31 cellular contexts compared by ENCODE assay signal in the genomic region with DNA sequence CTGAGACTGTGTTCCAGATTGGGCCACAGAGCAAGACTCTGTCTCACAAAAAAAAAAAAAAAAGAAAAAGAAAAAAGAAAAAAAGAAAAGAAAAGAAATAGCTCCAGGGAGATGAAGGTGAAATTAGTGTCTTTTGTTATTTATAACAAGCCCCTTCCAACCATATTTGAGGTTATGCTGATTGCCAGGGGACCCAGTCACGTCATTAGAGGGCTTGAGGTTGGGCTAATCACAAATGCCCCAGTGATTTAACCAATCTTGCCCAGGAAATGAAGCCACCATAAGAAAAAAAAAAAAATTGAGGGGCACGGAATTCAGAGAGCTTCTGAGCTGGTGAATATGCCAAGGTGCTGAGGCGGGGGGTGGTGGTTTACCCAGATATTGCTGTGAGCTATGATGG.
"Had no signal": no experiment of that assay in that cellular context is flagged by ENCODE, and none has a peak within 500 bp of the region (broad histone marks: within the 10 kb centered on the region; RNA-seq: fewer than 3 reads in every experiment).

No MANE protein-coding gene starts in this region.

- H3K36me3 ChIP-seq: adrenal gland, ascending aorta, brain microvascular endothelial cell, breast epithelium, cardiac muscle cell had no signal

- H3K27me3 ChIP-seq: adrenal gland, ascending aorta, body of pancreas, brain microvascular endothelial cell, breast epithelium, cardiac muscle cell had no signal

- ATAC-seq: activated naive CD4-positive, alpha-beta T cell treated with anti-CD3 and anti-CD28 coated beads, Interleukin-2, amount 50 U/mL, for 72 hours; activated naive CD8-positive, alpha-beta T cell treated with anti-CD3 and anti-CD28 coated beads, Interleukin-2, amount 50 U/mL, for 24 hours; activated T-cell treated with anti-CD3 and anti-CD28 coated beads, Interleukin-2, amount 50 U/mL, for 4 hours; activated T-cell treated with anti-CD3 and anti-CD28 coated beads, Interleukin-2, amount 50 U/mL, for 72 hours; activated T-helper 17 cell treated with anti-CD3 and anti-CD28 coated beads, Interleukin-2, amount 50 U/mL, for 72 hours; body of pancreas had no signal

- H3K9me3 ChIP-seq: adrenal gland, ascending aorta, body of pancreas, breast epithelium had no signal

- DNase-seq: activated effector memory CD4-positive, alpha-beta T cell treated with anti-CD3 and anti-CD28 coated beads, Interleukin-2, amount 50 U/mL, for 16 hours; activated effector memory CD4-positive, alpha-beta T cell treated with Interleukin-2 at 50 U/mL for 16 hours; activated gamma-delta T cell; activated gamma-delta T cell treated with Interleukin-2 at 50 U/mL for 16 hours; activated naive CD4-positive, alpha-beta T cell; activated naive CD4-positive, alpha-beta T cell treated with anti-CD3 and anti-CD28 coated beads for 36 hours; activated naive CD4-positive, alpha-beta T cell treated with anti-CD3 and anti-CD28 coated beads, Interleukin-2, amount 10 ng/mL, durations not matched to agents 7 days and 5 days; activated naive CD4-positive, alpha-beta T cell treated with anti-CD3 and anti-CD28 coated beads, Interleukin-2, amount 50 U/mL, for 16 hours; activated naive CD4-positive, alpha-beta T cell treated with Interleukin-2 at 50 U/mL for 16 hours; activated naive CD8-positive, alpha-beta T cell treated with anti-CD3 and anti-CD28 coated beads for 36 hours; activated naive CD8-positive, alpha-beta T cell treated with anti-CD3 and anti-CD28 coated beads, Interleukin-2, amount 10 ng/mL, durations not matched to agents 7 days and 5 days; activated naive CD8-positive, alpha-beta T cell treated with anti-CD3 and anti-CD28 coated beads, Interleukin-2, amount 50 U/mL, for 24 hours; activated T-cell treated with anti-CD3 and anti-CD28 coated beads, Interleukin-2, amount 50 U/mL, for 1 hour; activated T-cell treated with anti-CD3 and anti-CD28 coated beads, Interleukin-2, amount 50 U/mL, for 24 hours; activated T-cell treated with anti-CD3 and anti-CD28 coated beads, Interleukin-2, amount 50 U/mL, for 4 hours; activated T-cell treated with anti-CD3 and anti-CD28 coated beads, Interleukin-2, amount 50 U/mL, for 48 hours; activated T-cell treated with anti-CD3 and anti-CD28 coated beads, Interleukin-2, amount 50 U/mL, for 72 hours; adrenal gland; amniotic stem cell; amygdala; anterior cingulate cortex; aorta; body of pancreas; brain microvascular endothelial cell; central memory CD4-positive, alpha-beta T cell; cerebellar nuclear complex had no signal

- H3K4me3 ChIP-seq: adrenal gland, ascending aorta, body of pancreas, breast epithelium, cardiac muscle cell had no signal

- H3K27ac ChIP-seq: adrenal gland, ascending aorta, body of pancreas, brain microvascular endothelial cell, breast epithelium, cardiac muscle cell had no signal

- H3K4me1 ChIP-seq: adrenal gland, ascending aorta, body of pancreas, breast epithelium had no signal
